8 cellular contexts compared by ENCODE assay signal in genomic region chr1:38046884-38047602, GRCh38. TPM values are rescaled to one million over a fixed set of nuclear protein-coding genes. Genes with fewer than 3 reads are reported as not detected.
DNase-seq lines count a peak whose midpoint lies in the region; ATAC-seq and TF ChIP-seq lines count a peak whose summit lies in the region.

No MANE protein-coding gene starts in this region.

- TF ChIP-seq CTCF in CD4-positive, alpha-beta T cell (IDR thresholded peaks at IDR 0.05): no peak
- TF ChIP-seq CTCF in parathyroid adenoma (IDR thresholded peaks at IDR 0.05) (no peak), tibial artery (IDR thresholded peaks at IDR 0.05) (no peak)

- H2AFZ ChIP-seq in parathyroid adenoma: peak overlapping the region; percentile 68

- CTCF ChIA-PET in CD4-positive, alpha-beta T cell (lab: Charles Lee): no interaction called here

- H3K4me3 ChIP-seq in HUES64 (ENCODE audit: low read length): peak overlapping the region; percentile 46
- peak overlapping the region; percentile 63 for H3K4me3 ChIP-seq in parathyroid adenoma (ENCODE audit: low read depth, low read length)
- peak overlapping the region; percentile 58 to 62 for H3K4me3 ChIP-seq in tibial artery

- H3K36me3 Mint-ChIP-seq in CD4-positive, alpha-beta T cell (ENCODE audit: low read depth): no peaks in the 10 kb centered on the region
- no peaks in the 10 kb centered on the region for H3K36me3 Mint-ChIP-seq in activated naive CD8-positive, alpha-beta T cell treated with anti-CD3 and anti-CD28 coated beads, Interleukin-2, amount 10 ng/mL, durations not matched to agents 7 days and 5 days

- WGBS in HUES64: under 1% methylated on average over 99 of the region's 99 CpGs

- peaks cover 12% of the 10 kb centered on the region for H3K4me1 Mint-ChIP-seq in CD4-positive, alpha-beta T cell (ENCODE audit: low read depth)
- H3K4me1 Mint-ChIP-seq in activated naive CD8-positive, alpha-beta T cell treated with anti-CD3 and anti-CD28 coated beads, Interleukin-2, amount 10 ng/mL, durations not matched to agents 7 days and 5 days: peaks cover 2% of the 10 kb centered on the region

- H3K4me3 Mint-ChIP-seq in CD4-positive, alpha-beta T cell: peak overlapping the region; percentile 79
- H3K4me3 Mint-ChIP-seq in activated naive CD8-positive, alpha-beta T cell treated with anti-CD3 and anti-CD28 coated beads, Interleukin-2, amount 10 ng/mL, durations not matched to agents 7 days and 5 days: peak overlapping the region; percentile 71

- H3K9me3 ChIP-seq in CD4-positive, alpha-beta T cell (ENCODE audit: control insufficient read depth, low read length): no peaks in the 10 kb centered on the region
- H3K9me3 ChIP-seq in HUES64 (ENCODE audit: insufficient read depth, low read depth, low read length) (no peaks in the 10 kb centered on the region), parathyroid adenoma (ENCODE audit: control insufficient read depth, low read length) (no peaks in the 10 kb centered on the region), tibial artery (no peaks in the 10 kb centered on the region)

- no peaks in the 10 kb centered on the region for H3K79me2 ChIP-seq in parathyroid adenoma

- no peaks in the 10 kb centered on the region for H3K9me3 Mint-ChIP-seq in CD4-positive, alpha-beta T cell
- no peaks in the 10 kb centered on the region for H3K9me3 Mint-ChIP-seq in activated naive CD8-positive, alpha-beta T cell treated with anti-CD3 and anti-CD28 coated beads, Interleukin-2, amount 10 ng/mL, durations not matched to agents 7 days and 5 days

- H3K27ac ChIP-seq in CD4-positive, alpha-beta T cell (ENCODE audit: low read depth, low read length): no peak overlapping the region
- H3K27ac ChIP-seq in HUES64 (ENCODE audit: low read depth, low read length) (no peak overlapping the region), parathyroid adenoma (no peak overlapping the region), tibial artery (peak overlapping the region; percentile 50 to 54)

- intact Hi-C loops in CD4-positive, alpha-beta T cell (cut with DNase I, micrococcal nuclease): no loop called here
- intact Hi-C loops in cardiac septum (cut with DNase I) (loop anchor here (5.0 kb wide), 2 partner anchors 90 to 450 kb away; partner anchors contain the start of gene GNL2), tibial artery (cut with DNase I; ENCODE audit: low total_unique reads) (no loop called here)

- POLR2A ChIA-PET in CD4-positive, alpha-beta T cell (lab: Charles Lee): no interaction called here
- POLR2A ChIA-PET in activated naive CD8-positive, alpha-beta T cell treated with anti-CD3 and anti-CD28 coated beads, Interleukin-2, amount 10 ng/mL, durations not matched to agents 7 days and 5 days (lab: Charles Lee): no interaction called here

- H3K4me2 ChIP-seq in parathyroid adenoma (ENCODE audit: low read length): peak overlapping the region; percentile 87

- peaks cover 41% of the 10 kb centered on the region for H3K27me3 Mint-ChIP-seq in CD4-positive, alpha-beta T cell
- peaks cover 60% of the 10 kb centered on the region for H3K27me3 Mint-ChIP-seq in activated naive CD8-positive, alpha-beta T cell treated with anti-CD3 and anti-CD28 coated beads, Interleukin-2, amount 10 ng/mL, durations not matched to agents 7 days and 5 days

- H3K36me3 ChIP-seq in HUES64 (ENCODE audit: insufficient read depth, low read length) (peaks cover 9% of the 10 kb centered on the region), parathyroid adenoma (ENCODE audit: control insufficient read depth, insufficient read depth, low read length) (no peaks in the 10 kb centered on the region), tibial artery (no peaks in the 10 kb centered on the region)

- H3K27me3 ChIP-seq in CD4-positive, alpha-beta T cell (ENCODE audit: control insufficient read depth, insufficient read depth, low read length): peaks cover 33% of the 10 kb centered on the region
- peaks cover 63% of the 10 kb centered on the region for H3K27me3 ChIP-seq in HUES64 (ENCODE audit: insufficient read depth, low read length)
- H3K27me3 ChIP-seq in parathyroid adenoma (ENCODE audit: control insufficient read depth, insufficient read depth, low read length): no peaks in the 10 kb centered on the region
- H3K27me3 ChIP-seq in tibial artery: peaks cover 10 to 39% of the 10 kb centered on the region in 2 donors

- peak; percentile 50 for ATAC-seq in CD4-positive, alpha-beta T cell (ENCODE audit: poor library complexity)
- ATAC-seq in GM21381 (IDR thresholded peaks at IDR 0.05; ENCODE audit: unreplicated experiment): peak; percentile 64
- peak; percentile 78 for ATAC-seq in SK-N-SH treated with all-trans-retinoic acid at 6 μM for 48 hours
- ATAC-seq in activated naive CD8-positive, alpha-beta T cell treated with anti-CD3 and anti-CD28 coated beads, Interleukin-2, amount 10 ng/mL, durations not matched to agents 7 days and 5 days (ENCODE audit: low read depth): peak; percentile 85

- peak in 9 of 10 experiments; percentile 28 to 73 (median 61) for DNase-seq in CD4-positive, alpha-beta T cell
- DNase-seq in activated naive CD8-positive, alpha-beta T cell treated with anti-CD3 and anti-CD28 coated beads, Interleukin-2, amount 10 ng/mL, durations not matched to agents 7 days and 5 days: peak; percentile 76
- DNase-seq in cardiac septum (ENCODE audit: low spot score) (peak; percentile 91), tibial artery (peak; percentile 84 to 90)

- H3K9ac ChIP-seq in HUES64 (ENCODE audit: low read depth, low read length) (no peak overlapping the region), parathyroid adenoma (no peak overlapping the region)

- H3K27ac Mint-ChIP-seq in CD4-positive, alpha-beta T cell: no peak overlapping the region
- no peak overlapping the region for H3K27ac Mint-ChIP-seq in activated naive CD8-positive, alpha-beta T cell treated with anti-CD3 and anti-CD28 coated beads, Interleukin-2, amount 10 ng/mL, durations not matched to agents 7 days and 5 days

- H3K4me1 ChIP-seq in HUES64 (ENCODE audit: insufficient read depth, low read length) (peaks cover 15% of the 10 kb centered on the region), parathyroid adenoma (no peaks in the 10 kb centered on the region), tibial artery (peaks cover 0 to 38% (median 26%) of the 10 kb centered on the region in 4 donors)

TF ChIP-seq in SK-N-SH treated with all-trans-retinoic acid at 6 μM for 48 hours, 23 proteins besides CTCF, POLR2A, EP300 and RAD21:
- TF ChIP-seq CSDC2 (CRISPR knock-in tag; IDR thresholded peaks at IDR 0.05): no peak
- TF ChIP-seq ZNF565 (CRISPR knock-in tag; conservative IDR thresholded peaks at IDR 0.05; ENCODE audit: low read depth): no peak
- no peak for TF ChIP-seq ZFP3 (CRISPR knock-in tag; IDR thresholded peaks at IDR 0.05)

RNA-seq across cellular contexts. Expression of gene POU3F1, which starts 0.5 kb away (rescaled TPM):
- under 1 TPM; 0.22 to 0.27 TPM for total RNA-seq in CD4-positive, alpha-beta T cell
- 7.4 TPM for polyA plus RNA-seq in HUES64 (2013, experiment 1 of 2)
- 9.1 TPM for polyA plus RNA-seq in HUES64 (2013, experiment 2 of 2)
- under 1 TPM; 0.83 to 0.88 TPM for total RNA-seq in activated naive CD8-positive, alpha-beta T cell treated with anti-CD3 and anti-CD28 coated beads, Interleukin-2, amount 10 ng/mL, durations not matched to agents 7 days and 5 days
- total RNA-seq in cardiac septum: not detected

RNA-seq across cellular contexts. Expression of gene UTP11, which starts 34.5 kb away (rescaled TPM):
- total RNA-seq in CD4-positive, alpha-beta T cell: 1 to 10 TPM; 8.7 to 9.4 TPM
- polyA plus RNA-seq in HUES64 (2013, experiment 1 of 2): 64.1 TPM
- polyA plus RNA-seq in HUES64 (2013, experiment 2 of 2): 66.8 TPM
- total RNA-seq in activated naive CD8-positive, alpha-beta T cell treated with anti-CD3 and anti-CD28 coated beads, Interleukin-2, amount 10 ng/mL, durations not matched to agents 7 days and 5 days: 10 to 100 TPM; 27.5 to 28.8 TPM
- 29.8 TPM for total RNA-seq in cardiac septum

RNA-seq across cellular contexts. Expression of gene FHL3, which starts 41.7 kb away (rescaled TPM):
- total RNA-seq in CD4-positive, alpha-beta T cell: 1 to 10 TPM; 3.4 to 3.7 TPM
- polyA plus RNA-seq in HUES64 (2013, experiment 1 of 2): 19.7 TPM
- polyA plus RNA-seq in HUES64 (2013, experiment 2 of 2): 20.8 TPM
- 10 to 100 TPM; 14.6 to 14.7 TPM for total RNA-seq in activated naive CD8-positive, alpha-beta T cell treated with anti-CD3 and anti-CD28 coated beads, Interleukin-2, amount 10 ng/mL, durations not matched to agents 7 days and 5 days
- 9.8 TPM for total RNA-seq in cardiac septum

RNA-seq across cellular contexts. Expression of gene SF3A3, which starts 57.2 kb away (rescaled TPM):
- 10 to 100 TPM; 40.5 to 42.5 TPM for total RNA-seq in CD4-positive, alpha-beta T cell
- polyA plus RNA-seq in HUES64 (2013, experiment 1 of 2): 123 TPM
- polyA plus RNA-seq in HUES64 (2013, experiment 2 of 2): 106 TPM
- total RNA-seq in activated naive CD8-positive, alpha-beta T cell treated with anti-CD3 and anti-CD28 coated beads, Interleukin-2, amount 10 ng/mL, durations not matched to agents 7 days and 5 days: 10 to 100 TPM; 67.8 to 70.9 TPM
- total RNA-seq in cardiac septum: 30.9 TPM

Comparison
In these comparisons a context has a peak if more than half of its experiments do, and no peak if none do; other contexts are left out.
1. H3K27ac ChIP-seq: peak in tibial artery (2 of 2); none in CD4-positive, alpha-beta T cell (single experiment), HUES64 (single experiment) and parathyroid adenoma (single experiment).
2. Peak in every context shown above with its lines, with median percentiles within 50 percentile points of each other: ATAC-seq, DNase-seq and H3K4me3 ChIP-seq.